Comparison of ENCODE assay signal across 11 cellular contexts in the genomic region with DNA sequence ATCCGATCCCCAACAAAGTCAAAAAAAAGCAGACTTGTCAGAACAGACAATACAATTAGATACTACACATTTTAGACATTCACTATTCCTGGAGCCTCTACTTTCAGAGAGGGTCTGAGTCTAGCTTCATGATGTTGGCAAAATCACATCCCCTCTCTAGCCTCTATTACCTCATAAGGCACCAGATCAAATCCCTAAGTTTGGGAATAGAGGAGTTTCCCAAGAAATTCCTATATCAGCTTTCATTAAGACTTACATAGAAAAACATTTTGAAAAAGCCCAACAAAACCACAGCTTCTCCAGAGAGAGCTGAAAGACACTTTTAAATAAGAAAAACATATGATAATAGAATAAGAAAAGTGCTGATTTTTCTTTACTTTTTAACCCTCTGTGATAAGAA. TPM values are rescaled to one million over a fixed set of nuclear protein-coding genes. Genes with fewer than 3 reads are reported as not detected.
DNase-seq lines count a peak whose midpoint lies in the region; ATAC-seq and TF ChIP-seq lines count a peak whose summit lies in the region.
"Had no signal": no experiment of that assay in that cellular context is flagged by ENCODE, and none has a peak within 500 bp of the region (broad histone marks: within the 10 kb centered on the region; RNA-seq: fewer than 3 reads in every experiment).

No MANE protein-coding gene starts in this region.

- H3K27ac ChIP-seq in A673 (ENCODE audit: low read depth, low read length, poor library complexity, severe bottlenecking) (peak overlapping the region; percentile 67), Karpas-422 (ENCODE audit: low read length) (0 out of 2 replicates have a peak overlapping the region, but pooled peaks have one; percentile 22), coronary artery (peak overlapping the region; percentile 22 to 78), RWPE1 (no peak overlapping the region)

- H3K9me3 Mint-ChIP-seq in nephron, result no peaks in the 10 kb centered on the region

- peaks cover 39% of the 10 kb centered on the region for H3K4me1 Mint-ChIP-seq in nephron

- peaks cover 3% of the 10 kb centered on the region; the same call in 1 of the 2 replicates for H4K20me1 ChIP-seq in Karpas-422 (ENCODE audit: insufficient read depth, low read depth, low read length)

- H3K36me3 ChIP-seq in A673 (ENCODE audit: insufficient read depth, low read length, poor library complexity, severe bottlenecking) (no peaks in the 10 kb centered on the region), Karpas-422 (ENCODE audit: insufficient read depth, low read length) (no peaks in the 10 kb centered on the region)

- H3K27me3 Mint-ChIP-seq in nephron (ENCODE audit: low read depth), result no peaks in the 10 kb centered on the region

- no peaks in the 10 kb centered on the region for H3K36me3 Mint-ChIP-seq in nephron (ENCODE audit: low read depth)

- no peak overlapping the region for H3K4me2 ChIP-seq in Karpas-422 (ENCODE audit: low read depth, low read length, poor library complexity, severe bottlenecking)

- H3K9me2 ChIP-seq in Karpas-422 (replicated peaks; ENCODE audit: insufficient read depth, low read length), result no peaks in the 10 kb centered on the region

- ATAC-seq in GM21576 (IDR thresholded peaks at IDR 0.05; ENCODE audit: unreplicated experiment) (no peak), GM18907 (IDR thresholded peaks at IDR 0.05; ENCODE audit: unreplicated experiment) (no peak)

- TF ChIP-seq CTCF in A673 (conservative IDR thresholded peaks at IDR 0.05; ENCODE audit: low read depth, low read length) (no peak), coronary artery (IDR thresholded peaks at IDR 0.05) (no peak), nephron (IDR thresholded peaks at IDR 0.05; ENCODE audit: unreplicated experiment in 3 of 3) (no peak), RWPE1 (conservative IDR thresholded peaks at IDR 0.05; ENCODE audit: low read depth) (no peak)

- no peak overlapping the region for H2AFZ ChIP-seq in Karpas-422 (ENCODE audit: low read length)

- H3K4me3 Mint-ChIP-seq in nephron, result peak overlapping the region in 2 of 3 experiments; percentile 1 to 62

- H3K9me3 ChIP-seq in A673 (ENCODE audit: low read depth, low read length, poor library complexity, severe bottlenecking) (no peaks in the 10 kb centered on the region), Karpas-422 (ENCODE audit: low read length) (no peaks in the 10 kb centered on the region)

- H3K9ac ChIP-seq in Karpas-422 (ENCODE audit: low read length), result no peak overlapping the region

- peaks cover 79% of the 10 kb centered on the region for H3K79me2 ChIP-seq in Karpas-422 (ENCODE audit: low read length)

- H3K4me1 ChIP-seq in A673 (ENCODE audit: insufficient read depth, low read length, poor library complexity, severe bottlenecking) (peaks cover 66% of the 10 kb centered on the region), Karpas-422 (ENCODE audit: low read length) (peaks cover 65% of the 10 kb centered on the region)

- BruUV-seq in A673 (replicated peaks; lab: Mats Ljungman, UMichigan), result no TSS peak

- H3K4me3 ChIP-seq in A673 (ENCODE audit: low read depth, low read length, poor library complexity, severe bottlenecking), result no peak overlapping the region
- no peak overlapping the region for H3K4me3 ChIP-seq in Karpas-422 (ENCODE audit: low read length)
- peak overlapping the region; percentile 46 for H3K4me3 ChIP-seq in coronary artery

- peak overlapping the region; percentile 79 to 90 (median 83) for H3K27ac Mint-ChIP-seq in nephron

- H3K27me3 ChIP-seq in A673 (replicated peaks; ENCODE audit: insufficient read depth, low read depth, low read length, poor library complexity) (no peaks in the 10 kb centered on the region), Karpas-422 (ENCODE audit: low read length) (no peaks in the 10 kb centered on the region)

- no peak for DNase-seq in A673 (ENCODE audit: low spot score)
- DNase-seq in Karpas-422, result no peak
- DNase-seq in coronary artery (ENCODE audit: low spot score), result no peak
- no peak for DNase-seq in NCI-H1105 treated with DMSO at 0.1 percent for 48 hours (lab: John Stamatoyannopoulos, UW)
- no peak for DNase-seq in RWPE1 (ENCODE audit: low spot score)
- DNase-seq: COR-L47, NCI-H187 had no signal

- POLR2A ChIA-PET in A673 (lab: Charles Lee; ENCODE audit: low non-redundant PET) (no interaction called here), RWPE1 (lab: Yijun Ruan, JAX; ENCODE audit: low non-redundant PET) (no interaction called here)

- CTCF ChIA-PET in A673 (lab: Charles Lee) (no interaction called here), RWPE1 (lab: Yijun Ruan, JAX) (no interaction called here)

- intact Hi-C loops in A673 (cut with micrococcal nuclease; ENCODE audit: unreplicated experiment), result no loop called here

RNA-seq across cellular contexts. Expression of gene TBC1D2B, which starts 4.5 kb away (rescaled TPM):
- 26.0 and 29.4 TPM in 2 replicates for total RNA-seq in A673 (2021)
- total RNA-seq in Karpas-422 (2014; rRNA removed; shearing (Covaris generic); ENCODE audit: low replicate concordance), result 20.1 and 38.9 TPM in 2 replicates

RNA-seq across cellular contexts. Expression of gene SH2D7, which starts 19.3 kb away (rescaled TPM):
- total RNA-seq in A673 (2021), result not detected in 2 replicates
- not detected in 2 replicates for total RNA-seq in Karpas-422 (2014; rRNA removed; shearing (Covaris generic); ENCODE audit: low replicate concordance)
- total RNA-seq: kidney epithelial cell had no signal

RNA-seq across cellular contexts. Expression of gene CIB2, which starts 58.2 kb away (rescaled TPM):
- 1.7 and 2.1 TPM in 2 replicates for total RNA-seq in A673 (2021)
- total RNA-seq in Karpas-422 (2014; rRNA removed; shearing (Covaris generic); ENCODE audit: low replicate concordance), result 1.1 and 4.4 TPM in 2 replicates
